Comparison of ENCODE assay signal across 8 cellular contexts in the genomic region with DNA sequence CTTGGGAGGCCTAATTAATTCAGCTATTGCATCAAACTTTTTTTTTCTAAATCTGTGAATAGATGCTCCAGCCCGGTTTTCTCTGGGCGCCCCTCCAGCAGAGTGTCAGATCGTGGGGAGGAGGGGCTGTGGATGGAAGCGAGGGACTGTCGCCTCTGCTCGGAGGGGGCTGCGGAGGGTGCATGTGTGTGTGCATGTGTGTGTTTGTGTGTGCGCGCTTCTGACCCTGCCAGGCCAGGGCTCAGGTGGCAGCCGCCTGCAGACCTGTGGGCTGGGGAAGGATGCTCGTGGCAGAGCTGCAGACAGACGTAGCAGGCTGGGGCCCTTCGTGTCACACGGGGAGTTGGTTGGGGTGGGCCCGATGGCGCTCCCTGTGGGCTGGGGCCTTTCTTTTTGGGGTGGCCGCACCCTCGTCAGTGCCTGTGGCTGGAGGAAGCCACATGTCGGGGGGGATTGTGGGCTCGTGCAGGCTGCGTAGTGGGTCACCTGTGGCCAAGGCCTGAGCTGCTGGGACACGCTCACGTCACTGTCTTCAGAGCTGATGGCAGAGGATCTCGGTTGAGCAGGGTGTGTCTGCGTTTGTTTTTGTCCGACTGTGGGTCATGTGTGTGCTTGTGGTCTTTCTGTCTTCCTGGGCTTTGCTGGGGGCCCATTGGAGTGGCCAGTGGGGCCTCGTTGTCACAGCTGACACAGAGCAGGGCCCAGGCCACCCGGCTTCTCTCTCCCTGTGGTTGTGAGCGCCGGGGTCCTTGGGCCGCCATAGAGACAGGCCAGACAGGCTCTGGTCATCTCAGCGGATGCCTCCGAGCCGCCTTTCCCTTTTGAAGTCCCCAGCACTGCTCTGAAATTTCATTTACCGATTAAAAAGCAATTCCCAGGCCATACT. TPM values are rescaled to one million over a fixed set of nuclear protein-coding genes. Genes with fewer than 3 reads are reported as not detected.
DNase-seq lines count a peak whose midpoint lies in the region; ATAC-seq and TF ChIP-seq lines count a peak whose summit lies in the region.

No MANE protein-coding gene starts in this region.

- intact Hi-C loops in activated CD8-positive, alpha-beta T cell treated with anti-CD3 and anti-CD28 coated beads for 36 hours (cut with micrococcal nuclease) = loop anchor here (5.0 kb wide), 1 partner anchor 61 kb away; no protein-coding TSS in a partner anchor
- intact Hi-C loops in natural killer cell (cut with micrococcal nuclease) = loop anchor here (5.0 kb wide), 1 partner anchor 34 kb away; no protein-coding TSS in a partner anchor
- intact Hi-C loops in uterus (cut with DNase I; ENCODE audit: low total_unique reads) = no loop called here

- peak overlapping the region; percentile 96 for H3K4me3 Mint-ChIP-seq in activated CD8-positive, alpha-beta T cell treated with anti-CD3 and anti-CD28 coated beads for 36 hours
- H3K4me3 Mint-ChIP-seq in natural killer cell = peak overlapping the region; percentile 93

- H3K36me3 ChIP-seq in HUES48 (ENCODE audit: control insufficient read depth, insufficient read depth, low read length) (peaks cover 5% of the 10 kb centered on the region; the same call in 1 of the 2 replicates), uterus (no peaks in the 10 kb centered on the region)

- H3K4me1 ChIP-seq in HUES48 (ENCODE audit: control insufficient read depth, insufficient read depth, low read length) (peaks cover 27% of the 10 kb centered on the region), uterus (peaks cover 10 to 37% of the 10 kb centered on the region in 2 donors)

- peak overlapping the region; percentile 81 for H3K4me3 ChIP-seq in HUES48 (ENCODE audit: low read depth, low read length)
- peak overlapping the region; percentile 69 for H3K4me3 ChIP-seq in epithelial cell of esophagus (ENCODE audit: low read length)
- peak overlapping the region; percentile 51 to 53 for H3K4me3 ChIP-seq in uterus

- H3K9ac ChIP-seq in HUES48 (ENCODE audit: low read depth, low read length) = no peak overlapping the region

- peaks cover 42% of the 10 kb centered on the region for H3K4me1 Mint-ChIP-seq in activated CD8-positive, alpha-beta T cell treated with anti-CD3 and anti-CD28 coated beads for 36 hours (ENCODE audit: low read depth)
- peaks cover 53 to 72% of the 10 kb centered on the region in 2 donors for H3K4me1 Mint-ChIP-seq in natural killer cell

- CTCF ChIA-PET in activated CD8-positive, alpha-beta T cell treated with anti-CD3 and anti-CD28 coated beads for 36 hours (lab: Charles Lee) = interaction anchor here (0.9 to 2.0 kb wide), 5 partner anchors 36 to 151 kb away, joined by 3 to 9 read pairs (median 5); a partner anchor contains a TSS

- DNase-seq in activated CD8-positive, alpha-beta T cell treated with anti-CD3 and anti-CD28 coated beads for 36 hours = peak; percentile 63
- no peak for DNase-seq in epithelial cell of esophagus (ENCODE audit: low read depth)
- peak; percentile 59 for DNase-seq in natural killer cell
- peak; percentile 55 to 58 for DNase-seq in uterus

- no peaks in the 10 kb centered on the region for H3K9me3 Mint-ChIP-seq in activated CD8-positive, alpha-beta T cell treated with anti-CD3 and anti-CD28 coated beads for 36 hours
- no peaks in the 10 kb centered on the region for H3K9me3 Mint-ChIP-seq in natural killer cell

- POLR2A ChIA-PET in activated CD8-positive, alpha-beta T cell treated with anti-CD3 and anti-CD28 coated beads for 36 hours (lab: Charles Lee) = interaction anchor here (1.0 to 3.8 kb wide), 6 partner anchors 25 to 85 kb away, joined by 3 to 19 read pairs (median 8); a partner anchor contains a TSS

- TF ChIP-seq CTCF in activated CD8-positive, alpha-beta T cell treated with anti-CD3 and anti-CD28 coated beads for 36 hours (IDR thresholded peaks at IDR 0.05) = no peak
- TF ChIP-seq CTCF in epithelial cell of esophagus (IDR thresholded peaks at IDR 0.05; ENCODE audit: insufficient read depth, low read depth, low read length, missing control alignments) (no peak), natural killer cell (IDR thresholded peaks at IDR 0.05) (no peak), uterus (IDR thresholded peaks at IDR 0.05) (no peak)

- ATAC-seq in activated CD8-positive, alpha-beta T cell treated with anti-CD3 and anti-CD28 coated beads for 36 hours = no peak
- ATAC-seq in natural killer cell = peak; percentile 1 to 37 (median 18)
- no peak for ATAC-seq in GM18909 (IDR thresholded peaks at IDR 0.05; ENCODE audit: poor library complexity, unreplicated experiment)
- no peak for ATAC-seq in HG03354 (IDR thresholded peaks at IDR 0.05; ENCODE audit: poor library complexity, severe bottlenecking, unreplicated experiment)
- no peak for ATAC-seq in HG03025 (IDR thresholded peaks at IDR 0.05; ENCODE audit: low FRiP score, unreplicated experiment)

- no peak overlapping the region for H3K27ac ChIP-seq in HUES48 (ENCODE audit: low read depth, low read length)
- H3K27ac ChIP-seq in uterus = peak overlapping the region; percentile 83 to 91

- H3K27me3 Mint-ChIP-seq in activated CD8-positive, alpha-beta T cell treated with anti-CD3 and anti-CD28 coated beads for 36 hours = peaks cover 1% of the 10 kb centered on the region
- H3K27me3 Mint-ChIP-seq in natural killer cell (ENCODE audit: low read depth in 2 of 2) = peaks cover 0 to 2% of the 10 kb centered on the region in 2 donors

- H3K9me3 ChIP-seq in HUES48 (ENCODE audit: control insufficient read depth, insufficient read depth, low read length) (no peaks in the 10 kb centered on the region), uterus (no peaks in the 10 kb centered on the region)

- H3K27ac Mint-ChIP-seq in activated CD8-positive, alpha-beta T cell treated with anti-CD3 and anti-CD28 coated beads for 36 hours = peak overlapping the region; percentile 83
- H3K27ac Mint-ChIP-seq in natural killer cell = peak overlapping the region; percentile 82 to 97

- H3K27me3 ChIP-seq in HUES48 (ENCODE audit: control insufficient read depth, insufficient read depth, low read length) (no peaks in the 10 kb centered on the region), uterus (no peaks in the 10 kb centered on the region)

- TF ChIP-seq POLR2A in uterus (IDR thresholded peaks at IDR 0.05) = no peak

- H3K36me3 Mint-ChIP-seq in activated CD8-positive, alpha-beta T cell treated with anti-CD3 and anti-CD28 coated beads for 36 hours (ENCODE audit: low read depth) = peaks cover 35% of the 10 kb centered on the region
- no peaks in the 10 kb centered on the region for H3K36me3 Mint-ChIP-seq in natural killer cell

RNA-seq across cellular contexts. Expression of a gene that starts 2.9 kb away (rescaled TPM):
- 10 to 100 TPM; 27.5 to 28.3 TPM for total RNA-seq in activated CD8-positive, alpha-beta T cell treated with anti-CD3 and anti-CD28 coated beads for 36 hours
- total RNA-seq in natural killer cell (100 to 1,000 TPM in 2 of 3 donors, 10 to 100 TPM in 1; 96.9 to 145 (median 140) TPM), uterus (100 to 1,000 TPM in 1 of 4 donors, 10 to 100 TPM in 3; 22.8 to 148 (median 34.9) TPM)

RNA-seq across cellular contexts. Expression of a gene that starts 36.5 kb away (rescaled TPM):
- 10 to 100 TPM; 64.7 to 71.7 TPM for total RNA-seq in activated CD8-positive, alpha-beta T cell treated with anti-CD3 and anti-CD28 coated beads for 36 hours
- 10 to 100 TPM; 40.3 to 53.0 (median 43.3) TPM for total RNA-seq in natural killer cell
- total RNA-seq in uterus = 10 to 100 TPM in 2 of 4 donors, 1 to 10 TPM in 2; 1.5 to 68.5 (median 15.4) TPM

Comparison
In these comparisons a context has a peak if more than half of its experiments do, and no peak if none do; other contexts are left out.
1. ATAC-seq: peak in natural killer cell (3 of 3); none in activated CD8-positive, alpha-beta T cell treated with anti-CD3 and anti-CD28 coated beads for 36 hours (single experiment), GM18909 (single experiment), HG03354 (single experiment) and HG03025 (single experiment).
2. Peak in every context shown above with its lines, with median percentiles within 50 percentile points of each other: H3K4me3 ChIP-seq.